ENCODE assay signal across 1 cellular context in genomic region chr10:68561804-68562649, GRCh38.
A peak's percentile ranks its signal among the peaks of the same experiment; 100 is the strongest.
TF ChIP-seq lines count a peak whose summit lies in the region.

No MANE protein-coding gene starts in this region.

TF ChIP-seq in K562, 482 proteins besides CTCF, POLR2A, EP300 and RAD21 (continued from another document and continues in another):
- TF ChIP-seq HNRNPL (IDR thresholded peaks at IDR 0.05; ENCODE audit: low read depth, low read length), result no peak
- TF ChIP-seq TAF1 (IDR thresholded peaks at IDR 0.05; ENCODE audit: control insufficient read depth, extremely low read depth, insufficient read depth, low read length, severe bottlenecking), result peak; percentile 83
- no peak for TF ChIP-seq CREM (IDR thresholded peaks at IDR 0.05; ENCODE audit: low read depth)
- 0 out of 2 replicates have a peak, but pooled peaks have one; percentile 13 for TF ChIP-seq ATF6 (CRISPR knock-in tag; IDR thresholded peaks at IDR 0.05)
- TF ChIP-seq RCOR1 (IDR thresholded peaks at IDR 0.05; ENCODE audit: borderline replicate concordance in 1 of 2, low read depth in 2 of 2, low read length in 2 of 2), result no peak
- no peak for TF ChIP-seq MAFK (IDR thresholded peaks at IDR 0.05; ENCODE audit: low read length)
- TF ChIP-seq ZNF518B (CRISPR knock-in tag; IDR thresholded peaks at IDR 0.05), result no peak
- TF ChIP-seq ZKSCAN8 (CRISPR knock-in tag; IDR thresholded peaks at IDR 0.05), result peak; percentile 2; the same call in 1 of the 2 replicates
- no peak for TF ChIP-seq TCF7L2 (IDR thresholded peaks at IDR 0.05; ENCODE audit: low read depth, low read length)
- TF ChIP-seq ZBTB12 (CRISPR knock-in tag; IDR thresholded peaks at IDR 0.05), result no peak
- no peak for TF ChIP-seq ZNF695 (CRISPR knock-in tag; IDR thresholded peaks at IDR 0.05)
- TF ChIP-seq SLC30A9 (CRISPR knock-in tag; IDR thresholded peaks at IDR 0.05), result no peak
- TF ChIP-seq ZNF445 (CRISPR knock-in tag; IDR thresholded peaks at IDR 0.05; ENCODE audit: low read depth), result no peak
- TF ChIP-seq THAP7 (CRISPR knock-in tag; IDR thresholded peaks at IDR 0.05), result no peak
- TF ChIP-seq MCM5 (IDR thresholded peaks at IDR 0.05; ENCODE audit: low read depth), result no peak
- no peak for TF ChIP-seq ZNF408 (CRISPR knock-in tag; IDR thresholded peaks at IDR 0.05; ENCODE audit: low read depth)
- no peak for TF ChIP-seq SMARCB1 (IDR thresholded peaks at IDR 0.05; ENCODE audit: insufficient read length, low read depth)
- no peak for TF ChIP-seq ZSCAN29 (IDR thresholded peaks at IDR 0.05)
- TF ChIP-seq L3MBTL2 (IDR thresholded peaks at IDR 0.05), result peak; percentile 10; the same call in 1 of the 2 replicates
- TF ChIP-seq NR0B1 (IDR thresholded peaks at IDR 0.05; ENCODE audit: partially characterized antibody), result no peak
- peak; percentile 41 for TF ChIP-seq MYC (IDR thresholded peaks at IDR 0.05; ENCODE audit: low read depth, low read length)
- TF ChIP-seq MYC (CRISPR knock-in tag; IDR thresholded peaks at IDR 0.05; ENCODE audit: borderline replicate concordance, low read depth), result no peak
- TF ChIP-seq FOXO4 (CRISPR knock-in tag; IDR thresholded peaks at IDR 0.05), result no peak
- TF ChIP-seq E2F8 (IDR thresholded peaks at IDR 0.05; ENCODE audit: low read depth, partially characterized antibody), result peak; percentile 40
- TF ChIP-seq ZNF354B (CRISPR knock-in tag; IDR thresholded peaks at IDR 0.05), result no peak
- TF ChIP-seq NCOA6 (IDR thresholded peaks at IDR 0.05), result no peak
- no peak for TF ChIP-seq SPI1 (IDR thresholded peaks at IDR 0.05; ENCODE audit: borderline replicate concordance, low read depth, low read length)
- no peak for TF ChIP-seq ZBTB17 (CRISPR knock-in tag; IDR thresholded peaks at IDR 0.05)
- no peak for TF ChIP-seq CSDE1 (IDR thresholded peaks at IDR 0.05)
- 0 out of 2 replicates have a peak, but pooled peaks have one; percentile 42 for TF ChIP-seq IFI16 (CRISPR knock-in tag; IDR thresholded peaks at IDR 0.05)
- TF ChIP-seq POLR2H (tag; IDR thresholded peaks at IDR 0.05; ENCODE audit: low read depth), result 0 out of 2 replicates have a peak, but pooled peaks have one; percentile 55
- no peak for TF ChIP-seq ZNF707 (CRISPR knock-in tag; conservative IDR thresholded peaks at IDR 0.05)
- no peak for TF ChIP-seq NFIX (CRISPR knock-in tag; IDR thresholded peaks at IDR 0.05; ENCODE audit: low read depth)
- peak; percentile 46; the same call in 1 of the 2 replicates for TF ChIP-seq GATAD2A (IDR thresholded peaks at IDR 0.05)
- TF ChIP-seq GABPB2 (CRISPR knock-in tag; conservative IDR thresholded peaks at IDR 0.05), result no peak
- TF ChIP-seq ATF1 (CRISPR knock-in tag; IDR thresholded peaks at IDR 0.05), result no peak
- peak; percentile 11; the same call in 1 of the 2 replicates for TF ChIP-seq ATF1 (tag; IDR thresholded peaks at IDR 0.05)
- no peak for TF ChIP-seq FOXA3 (CRISPR knock-in tag; conservative IDR thresholded peaks at IDR 0.05 in 1 of 2, IDR thresholded peaks at IDR 0.05 in 1 of 2)
- peak; percentile 62; the same call in 1 of the 2 replicates for TF ChIP-seq SMARCE1 (IDR thresholded peaks at IDR 0.05)
- TF ChIP-seq CHD1 (IDR thresholded peaks at IDR 0.05; ENCODE audit: low read length), result peak; percentile 74
- TF ChIP-seq ARID4B (CRISPR knock-in tag; IDR thresholded peaks at IDR 0.05), result peak; percentile 9; the same call in 1 of the 2 replicates
